Comparison of ENCODE assay signal across 9 cellular contexts in the genomic region with DNA sequence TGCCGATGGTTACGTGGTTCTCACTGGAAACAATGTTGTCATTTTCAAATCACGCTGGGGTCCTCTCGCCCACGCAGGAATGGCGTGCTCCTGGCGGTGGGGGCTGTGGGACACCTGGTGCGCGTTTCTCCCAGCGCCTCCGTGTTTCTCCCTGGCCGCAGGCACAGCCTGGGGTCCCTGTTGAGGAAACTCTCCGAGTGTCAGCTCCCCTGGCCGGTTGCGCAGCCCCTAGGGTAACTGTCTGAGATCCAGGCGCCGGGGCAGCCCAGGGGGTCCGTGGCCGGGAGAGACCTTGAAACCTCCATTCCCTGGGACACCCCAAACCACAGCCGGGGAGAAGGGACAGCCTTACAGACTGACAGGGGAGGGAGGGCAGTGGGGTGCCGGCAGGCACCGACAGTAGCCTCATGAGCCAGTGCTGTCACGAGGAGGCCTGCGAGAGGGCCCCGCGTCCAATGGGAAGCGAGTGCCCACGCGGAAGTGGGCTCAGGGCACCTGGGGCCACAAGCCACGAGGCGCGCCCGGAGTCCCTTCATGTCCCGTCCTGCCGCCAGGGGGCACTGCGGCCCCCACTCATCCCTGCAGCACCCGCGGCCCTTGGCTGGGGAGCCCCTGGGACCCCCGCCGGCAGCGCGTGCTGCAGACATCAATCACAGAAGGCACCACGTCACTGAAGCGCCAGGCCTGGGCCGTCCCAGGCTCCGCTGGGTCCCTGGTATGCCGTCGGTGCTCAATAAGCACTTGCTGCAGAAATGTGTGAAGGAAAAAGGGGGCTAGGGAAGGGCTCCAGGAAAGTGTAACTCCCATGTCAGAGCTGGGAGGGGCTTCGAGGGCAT. TPM values are rescaled to one million over a fixed set of nuclear protein-coding genes. Genes with fewer than 3 reads are reported as not detected.
DNase-seq lines count a peak whose midpoint lies in the region; ATAC-seq, FAIRE-seq and TF ChIP-seq lines count a peak whose summit lies in the region.
"Had no signal": no experiment of that assay in that cellular context is flagged by ENCODE, and none has a peak within 500 bp of the region (broad histone marks: within the 10 kb centered on the region; RNA-seq: fewer than 3 reads in every experiment).

No MANE protein-coding gene starts in this region.

- peak; percentile 43 to 48 for ATAC-seq in activated T-cell treated with anti-CD3 and anti-CD28 coated beads, Interleukin-2, amount 50 U/mL, for 72 hours (replicated peaks in 1 of 2)
- ATAC-seq in psoas muscle (peak; percentile 13 to 41 (median 34)), GM18861 (IDR thresholded peaks at IDR 0.05; ENCODE audit: unreplicated experiment) (no peak), GM18909 (IDR thresholded peaks at IDR 0.05; ENCODE audit: poor library complexity, unreplicated experiment) (no peak)

- no peaks in the 10 kb centered on the region for H3K9me3 Mint-ChIP-seq in activated T-cell treated with anti-CD3 and anti-CD28 coated beads, Interleukin-2, amount 50 U/mL, for 72 hours

- H3K4me1 ChIP-seq in OCI-LY1 (ENCODE audit: insufficient read depth, low read length, severe bottlenecking) (no peaks in the 10 kb centered on the region), psoas muscle (peaks cover 17% of the 10 kb centered on the region)

- H3F3A ChIP-seq in OCI-LY1 (ENCODE audit: insufficient read depth, low read length) = no peaks in the 10 kb centered on the region

- H3K9me2 ChIP-seq in OCI-LY1 (ENCODE audit: low read depth, low read length) = no peaks in the 10 kb centered on the region

- H3K79me2 ChIP-seq in OCI-LY1 (ENCODE audit: insufficient read depth, low read length) = no peaks in the 10 kb centered on the region

- no peaks in the 10 kb centered on the region for H3K9me3 ChIP-seq in OCI-LY1 (ENCODE audit: low read length)
- no peaks in the 10 kb centered on the region for H3K9me3 ChIP-seq in psoas muscle

- H3K36me3 ChIP-seq in OCI-LY1 (ENCODE audit: insufficient read depth, low read length) (no peaks in the 10 kb centered on the region), psoas muscle (ENCODE audit: insufficient read depth in 1 of 2, low read depth in 1 of 2) (peaks cover 0 to 7% of the 10 kb centered on the region in 2 donors)

- no peak overlapping the region for H3K9ac ChIP-seq in OCI-LY1 (ENCODE audit: low read length)

- H4K20me1 ChIP-seq in OCI-LY1 (ENCODE audit: insufficient read depth, low read length) = no peaks in the 10 kb centered on the region

- no peak overlapping the region for H2AFZ ChIP-seq in OCI-LY1 (ENCODE audit: low read length)

- 7 to 9% (median 7%) methylated on average over 35 to 49 of the region's 49 CpGs for WGBS in psoas muscle, 3 donors

- no peak for FAIRE-seq in frontal cortex (lab: Jason Lieb, UNC)

- DNase-seq in GM12864 (ENCODE audit: low read depth) (no peak), frontal cortex (ENCODE audit: low spot score in 2 of 2) (peak; percentile 48 to 67), psoas muscle (peak; percentile 66 to 81), NCI-H2029 treated with DMSO at 0.1 percent for 48 hours (lab: John Stamatoyannopoulos, UW) (no peak)
- peak; percentile 79 to 84 for DNase-seq in activated T-cell treated with anti-CD3 and anti-CD28 coated beads, Interleukin-2, amount 50 U/mL, for 72 hours

- H3K27ac ChIP-seq in OCI-LY1 (ENCODE audit: low read depth, low read length, poor library complexity, severe bottlenecking) (no peak overlapping the region), psoas muscle (no peak overlapping the region)

- intact Hi-C loops in psoas muscle (cut with DNase I) = no loop called here

- H3K27me3 ChIP-seq in OCI-LY1 (ENCODE audit: insufficient read depth, low read length) = peaks cover 5% of the 10 kb centered on the region; the same call in 1 of the 2 replicates
- H3K27me3 ChIP-seq in psoas muscle (ENCODE audit: insufficient read depth in 3 of 3, low read length in 2 of 3) = peaks cover 0 to 17% (median 6%) of the 10 kb centered on the region in 3 donors

- no peak overlapping the region for H3K27ac Mint-ChIP-seq in activated T-cell treated with anti-CD3 and anti-CD28 coated beads, Interleukin-2, amount 50 U/mL, for 72 hours
- H3K27ac Mint-ChIP-seq: activated naive CD8-positive, alpha-beta T cell had no signal

- H3K4me1 Mint-ChIP-seq in activated T-cell treated with anti-CD3 and anti-CD28 coated beads, Interleukin-2, amount 50 U/mL, for 72 hours (ENCODE audit: low read depth) = peaks cover 15% of the 10 kb centered on the region

- H3K4me3 ChIP-seq in GM12864 (ENCODE audit: low read depth, low read length) (no peak overlapping the region), OCI-LY1 (ENCODE audit: low read depth, low read length, poor library complexity, severe bottlenecking) (no peak overlapping the region), psoas muscle (peak overlapping the region; percentile 51)

- H3K4me3 Mint-ChIP-seq in activated T-cell treated with anti-CD3 and anti-CD28 coated beads, Interleukin-2, amount 50 U/mL, for 72 hours = peak overlapping the region; percentile 55 to 57
- H3K4me3 Mint-ChIP-seq: activated naive CD8-positive, alpha-beta T cell had no signal

- no peaks in the 10 kb centered on the region for H3K36me3 Mint-ChIP-seq in activated T-cell treated with anti-CD3 and anti-CD28 coated beads, Interleukin-2, amount 50 U/mL, for 72 hours (ENCODE audit: insufficient read depth in 2 of 2)
- H3K36me3 Mint-ChIP-seq: activated naive CD8-positive, alpha-beta T cell had no signal

- H3K4me2 ChIP-seq in OCI-LY1 (ENCODE audit: low read length) = no peak overlapping the region

- peaks cover 7% of the 10 kb centered on the region for H3K27me3 Mint-ChIP-seq in activated T-cell treated with anti-CD3 and anti-CD28 coated beads, Interleukin-2, amount 50 U/mL, for 72 hours (ENCODE audit: low read depth)

- TF ChIP-seq CTCF in GM12864 (IDR thresholded peaks at IDR 0.05; ENCODE audit: low read depth, low read length, missing control alignments) (peak; percentile 84), OCI-LY1 (IDR thresholded peaks at IDR 0.05; ENCODE audit: low read length) (peak; percentile 63), psoas muscle (IDR thresholded peaks at IDR 0.05) (peak; percentile 75)

RNA-seq across cellular contexts. Expression of gene ADAMTSL5, which starts 9.5 kb away (rescaled TPM):
- 1 to 10 TPM; 4.3 to 5.5 TPM for total RNA-seq in activated T-cell treated with anti-CD3 and anti-CD28 coated beads, Interleukin-2, amount 50 U/mL, for 72 hours
- under 0.01 TPM for total RNA-seq in frontal cortex
- 10 to 100 TPM in 3 of 4 donors, 1 to 10 TPM in 1; 8.1 to 20.1 (median 14.1) TPM for total RNA-seq in psoas muscle
- polyA plus RNA-seq in psoas muscle = 10 to 100 TPM in 1 of 3 donors, 1 to 10 TPM in 2; 3.9 to 12.6 (median 9.7) TPM

RNA-seq across cellular contexts. Expression of gene REEP6, which starts 12.3 kb away (rescaled TPM):
- total RNA-seq in activated T-cell treated with anti-CD3 and anti-CD28 coated beads, Interleukin-2, amount 50 U/mL, for 72 hours = 1 to 10 TPM; 1.7 to 3.8 TPM
- total RNA-seq in frontal cortex = 2.4 TPM
- 1 to 10 TPM in 3 of 4 donors, under 1 TPM in 1; 0.23 to 2.0 (median 1.4) TPM for total RNA-seq in psoas muscle
- polyA plus RNA-seq in psoas muscle = 1 to 10 TPM in 1 of 3 donors, under 1 TPM in 2; 0.55 to 1.5 (median 0.78) TPM

RNA-seq across cellular contexts. Expression of gene PCSK4, which starts 13.2 kb away (rescaled TPM):
- total RNA-seq in activated T-cell treated with anti-CD3 and anti-CD28 coated beads, Interleukin-2, amount 50 U/mL, for 72 hours = 10 to 100 TPM; 13.3 to 16.6 TPM
- total RNA-seq in frontal cortex (3.7 TPM), psoas muscle (1 to 10 TPM in 1 of 4 donors, under 1 TPM in 3; 0.57 to 1.5 (median 0.93) TPM)
- polyA plus RNA-seq in psoas muscle = 1 to 10 TPM in 1 of 3 donors, under 1 TPM in 2; 0.74 to 1.3 (median 0.84) TPM

RNA-seq across cellular contexts. Expression of gene PLK5, which starts 20.6 kb away (rescaled TPM):
- not detected for total RNA-seq in activated T-cell treated with anti-CD3 and anti-CD28 coated beads, Interleukin-2, amount 50 U/mL, for 72 hours
- not detected for total RNA-seq in frontal cortex
- not detected for total RNA-seq in psoas muscle
- under 1 TPM in 2 of 3 donors, not detected in 1; 0.03 to 0.35 TPM for polyA plus RNA-seq in psoas muscle

RNA-seq across cellular contexts. Expression of gene C19orf25, which starts 24.3 kb away (rescaled TPM):
- 10 to 100 TPM; 28.1 to 31.7 TPM for total RNA-seq in activated T-cell treated with anti-CD3 and anti-CD28 coated beads, Interleukin-2, amount 50 U/mL, for 72 hours
- total RNA-seq in frontal cortex (17.9 TPM), psoas muscle (10 to 100 TPM in 3 of 4 donors, 1 to 10 TPM in 1; 8.1 to 20.1 (median 14.7) TPM)
- 10 to 100 TPM; 19.9 to 45.0 (median 30.4) TPM for polyA plus RNA-seq in psoas muscle

Comparison
In these comparisons a context has a peak if more than half of its experiments do, and no peak if none do; other contexts are left out.
1. DNase-seq: peak in activated T-cell treated with anti-CD3 and anti-CD28 coated beads, Interleukin-2, amount 50 U/mL, for 72 hours (2 of 2), frontal cortex (2 of 2) and psoas muscle (2 of 2); none in GM12864 (single experiment) and NCI-H2029 treated with DMSO at 0.1 percent for 48 hours (single experiment).
2. ATAC-seq: peak in activated T-cell treated with anti-CD3 and anti-CD28 coated beads, Interleukin-2, amount 50 U/mL, for 72 hours (2 of 2) and psoas muscle (4 of 4); none in GM18861 (single experiment) and GM18909 (single experiment).
3. Peak in every context shown above with its lines, with median percentiles within 50 percentile points of each other: CTCF ChIP-seq.